ENCODE assay signal across 28 cellular contexts in the genomic region with DNA sequence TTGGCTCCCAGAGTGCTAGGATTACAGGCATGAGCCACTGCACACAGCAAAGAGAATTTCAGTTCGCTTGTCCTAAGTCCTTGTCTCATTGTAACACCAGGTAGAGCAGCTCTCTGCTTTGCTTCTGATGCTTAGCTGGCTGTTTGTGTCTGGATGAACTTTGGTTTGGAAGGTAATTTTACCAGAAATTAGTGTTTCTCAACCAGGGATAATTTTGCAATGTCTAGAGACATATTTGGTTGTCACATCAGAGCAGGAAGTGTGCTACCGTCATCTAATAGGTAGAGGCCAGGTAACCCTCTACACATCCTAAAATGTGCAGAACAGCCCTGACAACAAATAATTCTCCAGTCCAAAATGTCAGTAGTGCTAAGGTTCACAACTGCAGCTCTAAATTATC.
"Had no signal": no experiment of that assay in that cellular context is flagged by ENCODE, and none has a peak within 500 bp of the region (broad histone marks: within the 10 kb centered on the region; RNA-seq: fewer than 3 reads in every experiment).

No MANE protein-coding gene starts in this region.

- H3K27me3 Mint-ChIP-seq: naive thymus-derived CD8-positive, alpha-beta T cell; stimulated activated naive CD8-positive, alpha-beta T cell treated with anti-CD3 and anti-CD28 coated beads, Interleukin-15, Interleukin-2, amounts not matched to agents 100 ng/mL and 50 ng/mL, for 24 hours had no signal

- H3K36me3 ChIP-seq: heart right ventricle, left lung, neural progenitor cell, ovary, prostate gland, sigmoid colon, spleen, suprapubic skin, thoracic aorta, tibial artery, upper lobe of right lung had no signal

- ATAC-seq: heart right ventricle; left cardiac atrium; left lung; naive thymus-derived CD8-positive, alpha-beta T cell; right cardiac atrium; stimulated activated effector memory CD8-positive, alpha-beta T cell treated with anti-CD3 and anti-CD28 coated beads, Interleukin-12 subunit alpha, Interleukin-12 subunit beta, amount 100 ng/mL, for 72 hours; upper lobe of right lung had no signal

- H3K4me1 ChIP-seq: prostate gland, upper lobe of right lung had no signal

- H3K9me3 ChIP-seq: ovary, prostate gland, suprapubic skin, thoracic aorta, tibial artery, upper lobe of right lung had no signal

- H3K27me3 ChIP-seq: heart right ventricle, left lung, neural progenitor cell, ovary, sigmoid colon, spleen, suprapubic skin, tibial artery, upper lobe of right lung had no signal

- H3K4me2 ChIP-seq: neural progenitor cell had no signal

- H3K27ac ChIP-seq: heart right ventricle, left lung, neural progenitor cell, ovary, prostate gland, sigmoid colon, suprapubic skin, thoracic aorta, upper lobe of right lung had no signal

- FAIRE-seq: keratinocyte, small intestine, urothelium cell line had no signal

- H3K4me3 Mint-ChIP-seq: naive thymus-derived CD8-positive, alpha-beta T cell; nephron progenitor cell; neural progenitor cell; stimulated activated effector memory CD8-positive, alpha-beta T cell treated with anti-CD3 and anti-CD28 coated beads, Interleukin-12 subunit alpha, Interleukin-12 subunit beta, amount 100 ng/mL, for 72 hours; stimulated activated naive CD8-positive, alpha-beta T cell treated with anti-CD3 and anti-CD28 coated beads, Interleukin-15, Interleukin-2, amounts not matched to agents 100 ng/mL and 50 ng/mL, for 24 hours had no signal

- H3K36me3 Mint-ChIP-seq: stimulated activated effector memory CD8-positive, alpha-beta T cell treated with anti-CD3 and anti-CD28 coated beads, Interleukin-12 subunit alpha, Interleukin-12 subunit beta, amount 100 ng/mL, for 72 hours had no signal

- H3K9ac ChIP-seq: neural progenitor cell had no signal

- H3K27ac Mint-ChIP-seq: naive thymus-derived CD8-positive, alpha-beta T cell; nephron progenitor cell; neural progenitor cell; stimulated activated effector memory CD8-positive, alpha-beta T cell treated with anti-CD3 and anti-CD28 coated beads, Interleukin-12 subunit alpha, Interleukin-12 subunit beta, amount 100 ng/mL, for 72 hours; stimulated activated naive CD8-positive, alpha-beta T cell treated with anti-CD3 and anti-CD28 coated beads, Interleukin-15, Interleukin-2, amounts not matched to agents 100 ng/mL and 50 ng/mL, for 24 hours had no signal

- H3K4me3 ChIP-seq: heart right ventricle, left lung, lung, neural progenitor cell, ovary, prostate gland, sigmoid colon, spleen, suprapubic skin, thoracic aorta, tibial artery, upper lobe of right lung had no signal

- DNase-seq: heart right ventricle; hippocampal formation; kidney glomerular epithelial cell; left cardiac atrium; left lung; mesenchymal stem cell; naive thymus-derived CD8-positive, alpha-beta T cell; nephron progenitor cell; ovary; posterior cingulate gyrus; retina; right cardiac atrium; sigmoid colon; small intestine; spleen; stimulated activated CD4-positive, alpha-beta T cell treated with anti-CD3 and anti-CD28 coated beads, Interleukin-4, amount 100 ng/mL, for 24 hours; stimulated activated naive CD4-positive, alpha-beta T cell; tibial artery; upper lobe of right lung had no signal

- H2AFZ ChIP-seq: neural progenitor cell had no signal
